Comparison of ENCODE assay signal across 14 cellular contexts in genomic region chr13:45143346-45143751, GRCh38. TPM values are rescaled to one million over a fixed set of nuclear protein-coding genes. Genes with fewer than 3 reads are reported as not detected.
DNase-seq lines count a peak whose midpoint lies in the region; ATAC-seq and TF ChIP-seq lines count a peak whose summit lies in the region.
"Had no signal": no experiment of that assay in that cellular context is flagged by ENCODE, and none has a peak within 500 bp of the region (broad histone marks: within the 10 kb centered on the region; RNA-seq: fewer than 3 reads in every experiment).

No MANE protein-coding gene starts in this region.

- H3K36me3 Mint-ChIP-seq in activated naive CD4-positive, alpha-beta T cell treated with anti-CD3 and anti-CD28 coated beads, Interleukin-2, amount 50 U/mL, for 24 hours, result peaks cover 14% of the 10 kb centered on the region
- peaks cover 19% of the 10 kb centered on the region for H3K36me3 Mint-ChIP-seq in type B pancreatic cell

- H3K4me3 ChIP-seq in cardiac fibroblast (replicated peaks in 1 of 2; ENCODE audit: low read depth in 2 of 2, low read length in 2 of 2), result no peak overlapping the region
- H3K4me3 ChIP-seq in Peyer's patch, result no peak overlapping the region
- H3K4me3 ChIP-seq: SK-N-MC had no signal

- peaks cover 0 to 7% (median 0%) of the 10 kb centered on the region in 4 donors for H3K4me1 ChIP-seq in Peyer's patch

- no peak for DNase-seq in activated naive CD4-positive, alpha-beta T cell (lab: John Stamatoyannopoulos, UW)
- DNase-seq in cardiac fibroblast (ENCODE audit: low read depth in 2 of 2) (peak; percentile 16 to 54), islet precursor cell (peak; percentile 71), type B pancreatic cell (ENCODE audit: extremely low spot score, unreplicated experiment) (no peak), HuH-7.5 (ENCODE audit: low spot score) (no peak), Peyer's patch (no peak)
- DNase-seq: 8988T; activated T-cell treated with anti-CD3 and anti-CD28 coated beads, Interleukin-2, amount 50 U/mL, for 1 hour; NCI-H1105; retina had no signal

- peak overlapping the region; percentile 43 for H3K27ac Mint-ChIP-seq in activated naive CD4-positive, alpha-beta T cell treated with anti-CD3 and anti-CD28 coated beads, Interleukin-2, amount 50 U/mL, for 24 hours
- H3K27ac Mint-ChIP-seq in type B pancreatic cell, result peak overlapping the region; percentile 64

- TF ChIP-seq CTCF in cardiac fibroblast (IDR thresholded peaks at IDR 0.05; ENCODE audit: low read depth, low read length) (no peak), type B pancreatic cell (conservative IDR thresholded peaks at IDR 0.05) (no peak), Peyer's patch (IDR thresholded peaks at IDR 0.05) (no peak)

- no peaks in the 10 kb centered on the region for H3K9me3 ChIP-seq in Peyer's patch

- peaks cover 0 to 7% (median 0%) of the 10 kb centered on the region in 3 donors for H3K36me3 ChIP-seq in Peyer's patch

- peaks cover 37% of the 10 kb centered on the region for H3K4me1 Mint-ChIP-seq in activated naive CD4-positive, alpha-beta T cell treated with anti-CD3 and anti-CD28 coated beads, Interleukin-2, amount 50 U/mL, for 24 hours
- H3K4me1 Mint-ChIP-seq in type B pancreatic cell (ENCODE audit: unreplicated experiment), result peaks cover 33% of the 10 kb centered on the region

- no peak overlapping the region for H3K4me3 Mint-ChIP-seq in activated naive CD4-positive, alpha-beta T cell treated with anti-CD3 and anti-CD28 coated beads, Interleukin-2, amount 50 U/mL, for 24 hours
- H3K4me3 Mint-ChIP-seq in type B pancreatic cell, result peak overlapping the region; percentile 50

- H3K27ac ChIP-seq in Peyer's patch, result peak overlapping the region in 1 of 4 donors; percentile 45

- TF ChIP-seq POLR2A in Peyer's patch (IDR thresholded peaks at IDR 0.05), result no peak

- H3K9me3 Mint-ChIP-seq in activated naive CD4-positive, alpha-beta T cell treated with anti-CD3 and anti-CD28 coated beads, Interleukin-2, amount 50 U/mL, for 24 hours, result no peaks in the 10 kb centered on the region
- H3K9me3 Mint-ChIP-seq in type B pancreatic cell, result no peaks in the 10 kb centered on the region

- H3K27me3 Mint-ChIP-seq in activated naive CD4-positive, alpha-beta T cell treated with anti-CD3 and anti-CD28 coated beads, Interleukin-2, amount 50 U/mL, for 24 hours, result no peaks in the 10 kb centered on the region
- no peaks in the 10 kb centered on the region for H3K27me3 Mint-ChIP-seq in type B pancreatic cell

- no peaks in the 10 kb centered on the region for H3K27me3 ChIP-seq in Peyer's patch

- no peak for ATAC-seq in GM18498 (IDR thresholded peaks at IDR 0.05; ENCODE audit: unreplicated experiment)

RNA-seq across cellular contexts. Expression of gene GTF2F2, which starts 23.0 kb away (rescaled TPM):
- total RNA-seq in type B pancreatic cell (ENCODE audit: low replicate concordance) (17.5 and 21.8 TPM in 2 replicates), Peyer's patch (10 to 100 TPM in 3 of 4 donors, 1 to 10 TPM in 1; 8.2 to 14.0 (median 12.4) TPM)

RNA-seq across cellular contexts. Expression of gene KCTD4, which starts 57.5 kb away (rescaled TPM):
- total RNA-seq in type B pancreatic cell (ENCODE audit: low replicate concordance) (not detected in 2 replicates), Peyer's patch (under 1 TPM in 1 of 4 donors, not detected in 3; 0.35 TPM)
- total RNA-seq: endothelial cell of umbilical vein had no signal

Comparison
In these comparisons a context has a peak if more than half of its experiments do, and no peak if none do; other contexts are left out.
1. DNase-seq: peak in cardiac fibroblast (2 of 2) and islet precursor cell (single experiment); none in activated naive CD4-positive, alpha-beta T cell (0 of 4), type B pancreatic cell (single experiment), HuH-7.5 (single experiment) and Peyer's patch (0 of 3).